In genomic region chr11:130068986-130069683, GRCh38 we compare ENCODE assay signal across 8 cellular contexts. TPM values are rescaled to one million over a fixed set of nuclear protein-coding genes. Genes with fewer than 3 reads are reported as not detected.
DNase-seq lines count a peak whose midpoint lies in the region; ATAC-seq and TF ChIP-seq lines count a peak whose summit lies in the region.

No MANE protein-coding gene starts in this region.

- H3K9me3 ChIP-seq in HEK293 (ENCODE audit: control insufficient read depth, insufficient read depth, low read depth, low read length) (no peaks in the 10 kb centered on the region), body of pancreas (no peaks in the 10 kb centered on the region), sigmoid colon (no peaks in the 10 kb centered on the region)

- no peaks in the 10 kb centered on the region for H3K4me1 ChIP-seq in HEK293 (ENCODE audit: control insufficient read depth, insufficient read depth, low read length)
- H3K4me1 ChIP-seq in body of pancreas: peaks cover 29% of the 10 kb centered on the region
- peaks cover 0 to 27% (median 17%) of the 10 kb centered on the region in 4 donors for H3K4me1 ChIP-seq in sigmoid colon

- CTCF ChIA-PET in HEK293 (lab: Yijun Ruan, JAX): no interaction called here

- ATAC-seq in body of pancreas: peak; percentile 66

- H3K27me3 ChIP-seq in body of pancreas (no peaks in the 10 kb centered on the region), sigmoid colon (no peaks in the 10 kb centered on the region)

- H3K36me3 ChIP-seq in HEK293 (ENCODE audit: control insufficient read depth in 2 of 2, insufficient read depth in 1 of 2, low read length in 2 of 2) (no peaks in the 10 kb centered on the region), body of pancreas (replicated peaks in 1 of 2; ENCODE audit: insufficient read depth in 1 of 2, low read depth in 2 of 2) (no peaks in the 10 kb centered on the region), sigmoid colon (no peaks in the 10 kb centered on the region)

- intact Hi-C loops in body of pancreas (cut with DNase I) (loop anchor here (10.0 kb wide), 1 partner anchor 64 kb away; the partner anchor contains the start of gene PRDM10), sigmoid colon (cut with DNase I) (loop anchor here (1.0 kb wide), 1 partner anchor 66 kb away; no protein-coding TSS in a partner anchor)

- WGBS in body of pancreas, 2 donors: 0% methylated on average over 14 to 56 of the region's 56 CpGs
- 1% methylated on average over 56 of the region's 56 CpGs for WGBS in sigmoid colon, 2 donors

- H3K4me3 ChIP-seq in GM12875 (ENCODE audit: low read depth, low read length) (peak overlapping the region; percentile 49), HEK293 (ENCODE audit: low read depth, low read length) (peak overlapping the region; percentile 62), body of pancreas (peak overlapping the region; percentile 34 to 57), iPS-11a (ENCODE audit: low read depth, low read length) (peak overlapping the region; percentile 63), sigmoid colon (peak overlapping the region; percentile 61 to 96 (median 86))

- peak; percentile 92 for DNase-seq in M059J (ENCODE audit: low read depth)
- DNase-seq in T follicular helper cell (ENCODE audit: low read depth): peak; percentile 32
- DNase-seq in body of pancreas: peak in 3 of 4 donors; percentile 72 to 81 (median 73)
- peak; percentile 95 for DNase-seq in sigmoid colon
- no peak for DNase-seq in cortex of kidney (lab: John Stamatoyannopoulos, UW)

- TF ChIP-seq CTCF in GM12875 (IDR thresholded peaks at IDR 0.05; ENCODE audit: borderline replicate concordance, insufficient read depth, low read depth, low read length): 0 out of 2 replicates have a peak, but pooled peaks have one; percentile 5
- no peak for TF ChIP-seq CTCF in HEK293 (tag by site-specific recombination; IDR thresholded peaks at IDR 0.05)
- peak in 4 of 7 experiments; percentile 13 to 50 (median 42) for TF ChIP-seq CTCF in body of pancreas (IDR thresholded peaks at IDR 0.05)
- peak in 2 of 4 experiments; percentile 9 to 46 for TF ChIP-seq CTCF in sigmoid colon (IDR thresholded peaks at IDR 0.05)

- TF ChIP-seq POLR2A in body of pancreas (IDR thresholded peaks at IDR 0.05) (peak; percentile 23 to 43 (median 37)), sigmoid colon (IDR thresholded peaks at IDR 0.05) (peak; percentile 40 to 43)

- POLR2A ChIA-PET in HEK293 (lab: Yijun Ruan, JAX): interaction anchor here (1.0 to 2.9 kb wide), 6 partner anchors 34 to 77 kb away, joined by 3 to 13 read pairs (median 4); partner anchors contain the start of gene PRDM10

- peak overlapping the region; percentile 72 for H3K27ac ChIP-seq in HEK293 (ENCODE audit: extremely low read depth, low read depth, low read length)
- H3K27ac ChIP-seq in body of pancreas: peak overlapping the region; percentile 78 to 91 (median 88)
- peak overlapping the region; percentile 94 to 99 (median 97) for H3K27ac ChIP-seq in sigmoid colon

- no peak for TF ChIP-seq EP300 in sigmoid colon (IDR thresholded peaks at IDR 0.05)

TF ChIP-seq in HEK293, 187 proteins besides CTCF, POLR2A, EP300 and RAD21 (continues in another document):
- TF ChIP-seq YY1 (tag by site-specific recombination; IDR thresholded peaks at IDR 0.05) (peak; percentile 47; the same call in 1 of the 2 replicates), KLF16 (tag by site-specific recombination; IDR thresholded peaks at IDR 0.05) (peak; percentile 26; the same call in 1 of the 2 replicates), ZBTB26 (tag by site-specific recombination; optimal IDR thresholded peaks at IDR 0.05) (peak; percentile 77), ZNF354C (tag by site-specific recombination; IDR thresholded peaks at IDR 0.05; ENCODE audit: borderline replicate concordance, low read depth) (no peak), ZBTB48 (tag by site-specific recombination; IDR thresholded peaks at IDR 0.05) (peak; percentile 48; the same call in 1 of the 2 replicates), IKZF3 (tag by site-specific recombination; IDR thresholded peaks at IDR 0.05) (peak; percentile 39; the same call in 1 of the 2 replicates), SALL2 (tag by site-specific recombination; IDR thresholded peaks at IDR 0.05; ENCODE audit: borderline replicate concordance) (no peak), ZNF791 (tag by site-specific recombination; IDR thresholded peaks at IDR 0.05) (no peak), ZNF155 (tag by site-specific recombination; IDR thresholded peaks at IDR 0.05) (no peak), ZIC2 (tag by site-specific recombination; IDR thresholded peaks at IDR 0.05) (peak; percentile 52), ZNF221 (tag by site-specific recombination; IDR thresholded peaks at IDR 0.05; ENCODE audit: borderline replicate concordance) (no peak), ZBTB8A (tag by site-specific recombination; IDR thresholded peaks at IDR 0.05) (peak; percentile 88), KLF10 (tag by site-specific recombination; IDR thresholded peaks at IDR 0.05) (0 out of 2 replicates have a peak, but pooled peaks have one; percentile 46), RBAK (tag by site-specific recombination; IDR thresholded peaks at IDR 0.05) (no peak), ZSCAN30 (tag by site-specific recombination; IDR thresholded peaks at IDR 0.05) (0 out of 2 replicates have a peak, but pooled peaks have one; percentile 37), ZNF560 (tag by site-specific recombination; IDR thresholded peaks at IDR 0.05; ENCODE audit: borderline replicate concordance) (no peak), ZNF335 (tag by site-specific recombination; conservative IDR thresholded peaks at IDR 0.05) (peak; percentile 71), ZNF629 (tag by site-specific recombination; IDR thresholded peaks at IDR 0.05) (no peak), ZBTB1 (tag by site-specific recombination; IDR thresholded peaks at IDR 0.05) (no peak), REPIN1 (tag by site-specific recombination; IDR thresholded peaks at IDR 0.05; ENCODE audit: low read depth) (no peak), GLIS2 (tag by site-specific recombination; IDR thresholded peaks at IDR 0.05) (peak; percentile 44), ZNF623 (tag by site-specific recombination; IDR thresholded peaks at IDR 0.05) (no peak), ZNF280C (tag by site-specific recombination; IDR thresholded peaks at IDR 0.05) (no peak), ZNF23 (tag by site-specific recombination; IDR thresholded peaks at IDR 0.05; ENCODE audit: borderline replicate concordance) (no peak), BCL11A (tag by site-specific recombination; IDR thresholded peaks at IDR 0.05; ENCODE audit: low read depth) (no peak), ZNF558 (tag by site-specific recombination; IDR thresholded peaks at IDR 0.05) (no peak), ZNF350 (tag by site-specific recombination; IDR thresholded peaks at IDR 0.05) (no peak), ZNF2 (tag by site-specific recombination; IDR thresholded peaks at IDR 0.05) (0 out of 2 replicates have a peak, but pooled peaks have one; percentile 26), ZNF302 (tag by site-specific recombination; IDR thresholded peaks at IDR 0.05; ENCODE audit: low read depth) (no peak), PBX3 (CRISPR knock-in tag; IDR thresholded peaks at IDR 0.05) (0 out of 2 replicates have a peak, but pooled peaks have one; percentile 41), KLF9 (tag by site-specific recombination; IDR thresholded peaks at IDR 0.05; ENCODE audit: low read depth) (peak; percentile 58; the same call in 1 of the 2 replicates), ZNF114 (tag by site-specific recombination; IDR thresholded peaks at IDR 0.05) (no peak), SP7 (tag by site-specific recombination; IDR thresholded peaks at IDR 0.05) (peak; percentile 8; the same call in 1 of the 2 replicates)

RNA-seq across cellular contexts. Expression of gene APLP2, which starts 0.6 kb away (rescaled TPM):
- 246 and 418 TPM in 2 replicates for total RNA-seq in M059J (2014; rRNA removed; shearing (Covaris generic))
- total RNA-seq in body of pancreas (100 to 1,000 TPM; 157 to 177 TPM), sigmoid colon (100 to 1,000 TPM; 247 to 276 (median 256) TPM)
- 100 to 1,000 TPM in 2 of 3 donors, 10 to 100 TPM in 1; 39.0 to 193 (median 106) TPM for polyA plus RNA-seq in sigmoid colon
